Comparison of ENCODE assay signal across 11 cellular contexts in the genomic region with DNA sequence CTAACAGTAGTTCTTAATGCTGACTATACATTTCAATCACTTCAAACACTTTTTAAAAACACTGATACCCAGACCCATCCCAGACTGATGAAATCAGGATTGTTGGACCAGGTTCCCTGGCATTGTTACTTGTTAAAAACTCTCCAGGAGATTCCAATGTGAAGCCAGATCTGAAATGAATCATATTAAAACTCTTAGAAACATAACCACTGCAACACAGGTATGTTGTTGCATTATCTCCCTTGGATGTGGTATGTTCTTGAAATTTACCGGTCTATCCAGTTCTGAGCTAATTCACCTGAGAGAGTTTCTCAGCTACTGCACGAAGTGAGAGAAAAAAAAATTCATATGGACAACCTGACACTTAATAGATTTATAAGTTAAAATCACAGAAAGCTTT.
"Had no signal": no experiment of that assay in that cellular context is flagged by ENCODE, and none has a peak within 500 bp of the region (broad histone marks: within the 10 kb centered on the region; RNA-seq: fewer than 3 reads in every experiment).

No MANE protein-coding gene starts in this region.

- H3K4me3 Mint-ChIP-seq: activated CD8-positive, alpha-beta memory T cell treated with anti-CD3 and anti-CD28 coated beads, Interleukin-2, amount 10 ng/mL, durations not matched to agents 7 days and 5 days; activated T-cell treated with anti-CD3 and anti-CD28 coated beads, Interleukin-2, amount 50 U/mL, for 24 hours; nephron progenitor cell had no signal

- ATAC-seq: activated CD8-positive, alpha-beta memory T cell treated with anti-CD3 and anti-CD28 coated beads, Interleukin-2, amount 10 ng/mL, durations not matched to agents 7 days and 5 days; activated naive CD4-positive, alpha-beta T cell treated with anti-CD3 and anti-CD28 coated beads, Interleukin-2, amount 50 U/mL, for 72 hours had no signal

- H3K9me3 ChIP-seq: SJSA1, tibial artery had no signal

- H3K4me1 ChIP-seq: SJSA1 had no signal

- H3K27me3 ChIP-seq: brain microvascular endothelial cell, SJSA1, tibial artery had no signal

- H3K27me3 Mint-ChIP-seq: activated CD8-positive, alpha-beta memory T cell treated with anti-CD3 and anti-CD28 coated beads, Interleukin-2, amount 10 ng/mL, durations not matched to agents 7 days and 5 days had no signal

- DNase-seq: activated CD4-positive, alpha-beta T cell treated with anti-CD3 and anti-CD28 coated beads, Interleukin-2, amount 50 U/mL, for 48 hours; activated CD4-positive, CD25-positive, alpha-beta regulatory T cell treated with anti-CD3 and anti-CD28 coated beads, Interleukin-2, amount 50 U/mL, for 72 hours; activated CD8-positive, alpha-beta memory T cell treated with anti-CD3 and anti-CD28 coated beads, Interleukin-2, amount 10 ng/mL, durations not matched to agents 7 days and 5 days; activated effector memory CD4-positive, alpha-beta T cell treated with Interleukin-2 at 50 U/mL for 16 hours; activated T-cell treated with anti-CD3 and anti-CD28 coated beads, Interleukin-2, amount 50 U/mL, for 24 hours; amygdala; nephron progenitor cell; tibial artery had no signal

- H3K27ac Mint-ChIP-seq: activated CD8-positive, alpha-beta memory T cell treated with anti-CD3 and anti-CD28 coated beads, Interleukin-2, amount 10 ng/mL, durations not matched to agents 7 days and 5 days; activated naive CD4-positive, alpha-beta T cell treated with anti-CD3 and anti-CD28 coated beads, Interleukin-2, amount 50 U/mL, for 72 hours; activated T-cell treated with anti-CD3 and anti-CD28 coated beads, Interleukin-2, amount 50 U/mL, for 24 hours; nephron progenitor cell had no signal

- H3K4me1 Mint-ChIP-seq: activated CD8-positive, alpha-beta memory T cell treated with anti-CD3 and anti-CD28 coated beads, Interleukin-2, amount 10 ng/mL, durations not matched to agents 7 days and 5 days; nephron progenitor cell had no signal

- H3K36me3 Mint-ChIP-seq: activated CD8-positive, alpha-beta memory T cell treated with anti-CD3 and anti-CD28 coated beads, Interleukin-2, amount 10 ng/mL, durations not matched to agents 7 days and 5 days had no signal

- H3K27ac ChIP-seq: brain microvascular endothelial cell, SJSA1 had no signal

- H3K4me3 ChIP-seq: SJSA1, tibial artery had no signal

- H3K36me3 ChIP-seq: brain microvascular endothelial cell had no signal
